In the genomic region with DNA sequence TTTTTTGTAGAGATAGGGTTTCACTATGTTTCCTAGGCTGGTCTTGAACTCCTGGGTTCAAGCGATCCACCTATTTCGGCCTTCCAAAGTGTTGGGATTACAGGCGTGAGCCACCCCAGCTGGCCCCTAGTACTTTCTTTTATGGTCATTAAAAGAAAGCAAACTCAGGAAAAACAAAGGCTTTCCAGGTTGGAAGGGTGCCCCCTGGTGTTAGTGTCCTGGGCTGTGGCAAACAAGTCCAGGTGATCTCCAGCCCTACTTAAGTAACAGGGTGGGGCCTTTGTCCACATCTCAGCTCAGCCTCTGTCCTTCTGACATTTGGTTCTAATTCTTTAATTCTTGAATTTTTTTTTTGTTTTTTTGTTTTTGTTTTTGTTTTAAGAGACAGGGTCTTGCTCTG, we compare ENCODE assay signal across 9 cellular contexts. TPM values are rescaled to one million over a fixed set of nuclear protein-coding genes. Genes with fewer than 3 reads are reported as not detected.
DNase-seq lines count a peak whose midpoint lies in the region; ATAC-seq and TF ChIP-seq lines count a peak whose summit lies in the region.
"Had no signal": no experiment of that assay in that cellular context is flagged by ENCODE, and none has a peak within 500 bp of the region (broad histone marks: within the 10 kb centered on the region; RNA-seq: fewer than 3 reads in every experiment).

No MANE protein-coding gene starts in this region.

- H3K4me1 ChIP-seq in right atrium auricular region (peaks cover 0 to 77% of the 10 kb centered on the region in 2 donors), stomach (peaks cover 51 to 94% (median 69%) of the 10 kb centered on the region in 4 donors)

- peaks cover 48% of the 10 kb centered on the region for H3K4me1 Mint-ChIP-seq in Calu3 (ENCODE audit: low read depth, unreplicated experiment)
- peaks cover 35% of the 10 kb centered on the region for H3K4me1 Mint-ChIP-seq in activated CD4-positive, alpha-beta memory T cell treated with anti-CD3 and anti-CD28 coated beads, Interleukin-2, amount 10 ng/mL, durations not matched to agents 7 days and 5 days

- no peak for TF ChIP-seq POLR2A in stomach (IDR thresholded peaks at IDR 0.05)

- H3K36me3 ChIP-seq in right atrium auricular region, result peaks cover 20% of the 10 kb centered on the region
- H3K36me3 ChIP-seq in stomach, result peaks cover 8 to 29% (median 27%) of the 10 kb centered on the region in 4 donors
- H3K36me3 ChIP-seq: SJCRH30 had no signal

- H3K9me3 ChIP-seq in right atrium auricular region (no peaks in the 10 kb centered on the region), stomach (no peaks in the 10 kb centered on the region)
- H3K9me3 ChIP-seq: SJCRH30 had no signal

- no peak overlapping the region for H3K27ac Mint-ChIP-seq in Calu3 (ENCODE audit: unreplicated experiment)
- no peak overlapping the region for H3K27ac Mint-ChIP-seq in activated CD4-positive, alpha-beta memory T cell treated with anti-CD3 and anti-CD28 coated beads, Interleukin-2, amount 10 ng/mL, durations not matched to agents 7 days and 5 days

- H3K4me3 Mint-ChIP-seq in Calu3 (ENCODE audit: low read depth, unreplicated experiment), result no peak overlapping the region
- H3K4me3 Mint-ChIP-seq in activated CD4-positive, alpha-beta memory T cell treated with anti-CD3 and anti-CD28 coated beads, Interleukin-2, amount 10 ng/mL, durations not matched to agents 7 days and 5 days, result no peak overlapping the region

- TF ChIP-seq CTCF in Calu3 (IDR thresholded peaks at IDR 0.05; ENCODE audit: unreplicated experiment) (no peak), right atrium auricular region (IDR thresholded peaks at IDR 0.05) (peak; percentile 46 to 60), stomach (IDR thresholded peaks at IDR 0.05) (peak in 5 of 7 experiments; percentile 6 to 49 (median 32))

- peaks cover 17% of the 10 kb centered on the region for H3K27me3 Mint-ChIP-seq in Calu3 (ENCODE audit: unreplicated experiment)
- H3K27me3 Mint-ChIP-seq in activated CD4-positive, alpha-beta memory T cell treated with anti-CD3 and anti-CD28 coated beads, Interleukin-2, amount 10 ng/mL, durations not matched to agents 7 days and 5 days, result peaks cover 3% of the 10 kb centered on the region

- WGBS in stomach, 5 donors, result 63 to 89% (median 85%) methylated on average over 3 of the region's 3 CpGs

- no peaks in the 10 kb centered on the region for H3K9me3 Mint-ChIP-seq in Calu3 (ENCODE audit: low read depth, unreplicated experiment)
- H3K9me3 Mint-ChIP-seq in activated CD4-positive, alpha-beta memory T cell treated with anti-CD3 and anti-CD28 coated beads, Interleukin-2, amount 10 ng/mL, durations not matched to agents 7 days and 5 days, result no peaks in the 10 kb centered on the region

- H3K27ac ChIP-seq in right atrium auricular region (peak overlapping the region; percentile 69 to 91), stomach (peak overlapping the region in 4 of 5 donors; percentile 67 to 93 (median 92))
- H3K27ac ChIP-seq: SJCRH30 had no signal

- peak; percentile 100 for DNase-seq in Calu3
- peak; percentile 29 for DNase-seq in HT1080 (ENCODE audit: low read depth)
- DNase-seq in activated CD4-positive, alpha-beta memory T cell treated with anti-CD3 and anti-CD28 coated beads, Interleukin-2, amount 10 ng/mL, durations not matched to agents 7 days and 5 days, result peak; percentile 43
- DNase-seq in right atrium auricular region (ENCODE audit: low spot score), result no peak
- peak; percentile 64 for DNase-seq in stomach
- no peak for DNase-seq in epidermal melanocyte (ENCODE audit: insufficient read length, low spot score)
- DNase-seq in NCI-H187 (lab: John Stamatoyannopoulos, UW), result no peak

- TF ChIP-seq EP300 in stomach (IDR thresholded peaks at IDR 0.05), result no peak

- BruUV-seq in Calu3 (replicated peaks; lab: Mats Ljungman, UMichigan), result no TSS peak

- H3K4me3 ChIP-seq in right atrium auricular region (no peak overlapping the region), stomach (no peak overlapping the region)
- H3K4me3 ChIP-seq: SJCRH30 had no signal

- H3K27me3 ChIP-seq in right atrium auricular region, result no peaks in the 10 kb centered on the region
- peaks cover 0 to 4% (median 0%) of the 10 kb centered on the region in 3 donors for H3K27me3 ChIP-seq in stomach
- H3K27me3 ChIP-seq: SJCRH30 had no signal

- CTCF ChIA-PET in Calu3 (lab: Charles Lee), result interaction anchor here (0.5 to 53.1 kb wide), 39 partner anchors 5 to 1098 kb away, joined by 3 to 4142 read pairs (median 5); partner anchors contain the start of genes CCR7, IGFBP4, LRRC3C and NR1D1
- CTCF ChIA-PET in activated CD4-positive, alpha-beta memory T cell treated with anti-CD3 and anti-CD28 coated beads, Interleukin-2, amount 10 ng/mL, durations not matched to agents 7 days and 5 days (lab: Charles Lee), result interaction anchor here (0.5 to 12.7 kb wide), 7 partner anchors 12 to 207 kb away, joined by 3 to 129 read pairs (median 4); partner anchors contain the start of gene TOP2A

- ATAC-seq in HG02870 (IDR thresholded peaks at IDR 0.05; ENCODE audit: unreplicated experiment), result no peak

- peaks cover 10% of the 10 kb centered on the region for H3K36me3 Mint-ChIP-seq in Calu3 (ENCODE audit: insufficient read depth, unreplicated experiment)
- H3K36me3 Mint-ChIP-seq in activated CD4-positive, alpha-beta memory T cell treated with anti-CD3 and anti-CD28 coated beads, Interleukin-2, amount 10 ng/mL, durations not matched to agents 7 days and 5 days (ENCODE audit: low read depth), result peaks cover 23% of the 10 kb centered on the region

- intact Hi-C loops in Calu3 (cut with micrococcal nuclease; ENCODE audit: unreplicated experiment), result loop anchor here (2.0 kb wide), 1 partner anchor 243 kb away; no protein-coding TSS in a partner anchor
- intact Hi-C loops in stomach (cut with DNase I; ENCODE audit: low total_unique reads), result no loop called here

- POLR2A ChIA-PET in activated CD4-positive, alpha-beta memory T cell treated with anti-CD3 and anti-CD28 coated beads, Interleukin-2, amount 10 ng/mL, durations not matched to agents 7 days and 5 days (lab: Charles Lee), result interaction anchor here (1.0 kb wide), 1 partner anchor 83 kb away, joined by 4 read pairs; no protein-coding TSS in a partner anchor

RNA-seq across cellular contexts. Expression of gene IGFBP4, which starts 6.9 kb away (rescaled TPM):
- 33.9 and 39.2 TPM in 2 replicates for total RNA-seq in Calu3 (2022)
- 0.07 and 0.14 TPM in 2 replicates for total RNA-seq in HT1080 (2014; rRNA removed; shearing (Covaris generic))
- 0.16 and 0.65 TPM in 2 replicates for polyA plus RNA-seq in HT1080 (2015; cell fraction: cytosol; rRNA removed)
- 0.60 and 0.81 TPM in 2 replicates for polyA plus RNA-seq in HT1080 (2015; cell fraction: nucleus; rRNA removed)
- total RNA-seq in activated CD4-positive, alpha-beta memory T cell treated with anti-CD3 and anti-CD28 coated beads, Interleukin-2, amount 10 ng/mL, durations not matched to agents 7 days and 5 days, result 10 to 100 TPM; 27.1 to 28.4 TPM
- 100 to 1,000 TPM in 1 of 2 donors, 10 to 100 TPM in 1; 81.0 to 237 TPM for total RNA-seq in right atrium auricular region
- total RNA-seq in stomach, result 100 to 1,000 TPM in 4 of 5 donors, 10 to 100 TPM in 1; 71.2 to 658 (median 186) TPM
- 100 to 1,000 TPM in 2 of 3 donors, 10 to 100 TPM in 1; 77.3 to 175 (median 138) TPM for polyA plus RNA-seq in stomach

RNA-seq across cellular contexts. Expression of gene TOP2A, which starts 32.5 kb away (rescaled TPM):
- total RNA-seq in Calu3 (2022), result 1,389 and 1,672 TPM in 2 replicates
- total RNA-seq in HT1080 (2014; rRNA removed; shearing (Covaris generic)), result 154 and 155 TPM in 2 replicates
- 174 and 209 TPM in 2 replicates for polyA plus RNA-seq in HT1080 (2015; cell fraction: cytosol; rRNA removed)
- 586 and 643 TPM in 2 replicates for polyA plus RNA-seq in HT1080 (2015; cell fraction: nucleus; rRNA removed)
- 100 to 1,000 TPM; 361 to 373 TPM for total RNA-seq in activated CD4-positive, alpha-beta memory T cell treated with anti-CD3 and anti-CD28 coated beads, Interleukin-2, amount 10 ng/mL, durations not matched to agents 7 days and 5 days
- 1 to 10 TPM in 1 of 2 donors, under 1 TPM in 1; 0.31 to 3.7 TPM for total RNA-seq in right atrium auricular region
- total RNA-seq in stomach, result 100 to 1,000 TPM in 1 of 5 donors, 10 to 100 TPM in 2, 1 to 10 TPM in 2; 8.0 to 129 (median 17.2) TPM
- polyA plus RNA-seq in stomach, result 10 to 100 TPM in 1 of 3 donors, 1 to 10 TPM in 2; 1.2 to 27.3 (median 9.1) TPM

RNA-seq across cellular contexts. Expression of gene TNS4, which starts 51.2 kb away (rescaled TPM):
- total RNA-seq in Calu3 (2022) (0.21 and 0.44 TPM in 2 replicates), right atrium auricular region (not detected), stomach (1 to 10 TPM in 1 of 5 donors, under 1 TPM in 3, not detected in 1; 0.18 to 3.5 (median 0.59) TPM)
- total RNA-seq in HT1080 (2014; rRNA removed; shearing (Covaris generic)), result 0.10 and 0.95 TPM in 2 replicates
- 3.3 and 4.0 TPM in 2 replicates for polyA plus RNA-seq in HT1080 (2015; cell fraction: cytosol; rRNA removed)
- polyA plus RNA-seq in HT1080 (2015; cell fraction: nucleus; rRNA removed), result 6.1 and 12.7 TPM in 2 replicates
- 10 to 100 TPM in 1 of 2 experiments, 1 to 10 TPM in 1; 9.5 to 12.7 TPM for total RNA-seq in activated CD4-positive, alpha-beta memory T cell treated with anti-CD3 and anti-CD28 coated beads, Interleukin-2, amount 10 ng/mL, durations not matched to agents 7 days and 5 days
- 10 to 100 TPM in 1 of 3 donors, under 1 TPM in 1, not detected in 1; 0.62 to 23.2 TPM for polyA plus RNA-seq in stomach
- total RNA-seq: SJCRH30 had no signal

Comparison
In these comparisons a context has a peak if more than half of its experiments do, and no peak if none do; other contexts are left out.
1. DNase-seq: peak in Calu3 (single experiment), HT1080 (single experiment), activated CD4-positive, alpha-beta memory T cell treated with anti-CD3 and anti-CD28 coated beads, Interleukin-2, amount 10 ng/mL, durations not matched to agents 7 days and 5 days (single experiment) and stomach (single experiment); none in right atrium auricular region (single experiment), epidermal melanocyte (single experiment) and NCI-H187 (0 of 2).
2. RNA of gene IGFBP4, which starts 6.9 kb away (total RNA-seq): 81.0 to 237 TPM in right atrium auricular region, 71.2 to 658 TPM in stomach, 33.9 to 39.2 TPM in Calu3 and 27.1 to 28.4 TPM in activated CD4-positive, alpha-beta memory T cell treated with anti-CD3 and anti-CD28 coated beads, Interleukin-2, amount 10 ng/mL, durations not matched to agents 7 days and 5 days; 0.07 to 0.14 TPM in HT1080; every median in the first group is over 10 times any median in the second.